In the genomic region with DNA sequence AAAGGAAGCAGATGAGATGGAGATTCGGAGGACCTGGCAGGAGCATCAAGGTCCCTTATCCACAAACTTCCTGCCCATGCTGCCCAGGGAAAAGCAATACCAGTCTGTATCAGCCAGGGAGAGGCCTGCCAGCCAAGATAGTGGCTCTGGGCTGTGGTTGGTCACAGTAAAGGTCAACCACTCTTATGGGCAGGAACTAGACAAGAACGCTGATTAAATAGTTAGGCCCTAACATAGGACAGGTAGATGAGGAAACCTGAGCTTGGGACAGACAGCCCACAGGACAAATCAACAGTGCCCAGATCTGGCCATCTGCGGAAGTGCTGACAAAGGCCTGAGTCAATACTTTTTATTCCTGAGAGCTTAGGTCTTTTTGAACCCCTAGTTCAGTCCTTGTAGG, we compare ENCODE assay signal across 13 cellular contexts. TPM values are rescaled to one million over a fixed set of nuclear protein-coding genes. Genes with fewer than 3 reads are reported as not detected.
A peak's percentile ranks its signal among the peaks of the same experiment; 100 is the strongest.
DNase-seq lines count a peak whose midpoint lies in the region; ATAC-seq, FAIRE-seq and TF ChIP-seq lines count a peak whose summit lies in the region.
"Had no signal": no experiment of that assay in that cellular context is flagged by ENCODE, and none has a peak within 500 bp of the region (broad histone marks: within the 10 kb centered on the region; RNA-seq: fewer than 3 reads in every experiment).

No MANE protein-coding gene starts in this region.

- peaks cover 19% of the 10 kb centered on the region for H3F3A ChIP-seq in MM.1S (ENCODE audit: insufficient read depth, low read length)

- H3K9me3 Mint-ChIP-seq in MCF 10A (ENCODE audit: unreplicated experiment): no peaks in the 10 kb centered on the region
- H3K9me3 Mint-ChIP-seq in effector memory CD8-positive, alpha-beta T cell: no peaks in the 10 kb centered on the region
- H3K9me3 Mint-ChIP-seq: IgD-negative memory B cell had no signal

- dilution Hi-C loops in mammary epithelial cell (cut with HindIII; ENCODE audit: low sequenced_read_pairs): no loop called here

- H3K4me1 ChIP-seq in mammary epithelial cell (ENCODE audit: insufficient read depth, low read length): peaks cover 34% of the 10 kb centered on the region
- H3K4me1 ChIP-seq in MM.1S (ENCODE audit: low read length): peaks cover 31% of the 10 kb centered on the region
- peaks cover 10 to 40% of the 10 kb centered on the region in 2 experiments; a peak in 4 of 5 replicates for H3K4me1 ChIP-seq in K562 (replicated peaks in 1 of 2; ENCODE audit: control insufficient read depth in 2 of 2, insufficient read depth in 2 of 2, low read length in 2 of 2)
- H3K4me1 ChIP-seq in pancreas: no peaks in the 10 kb centered on the region

- FAIRE-seq in K562 (lab: Jason Lieb, UNC) (peak; percentile 81), pancreas (lab: Jason Lieb, UNC) (no peak)

- no peak for TF ChIP-seq POLR2A in K562 (conservative IDR thresholded peaks at IDR 0.05)

- H3K4me3 ChIP-seq in mammary epithelial cell (replicated peaks in 1 of 3; ENCODE audit: insufficient read depth in 1 of 3, low read depth in 2 of 3, low read length in 3 of 3) (no peak overlapping the region), MM.1S (ENCODE audit: low read length) (no peak overlapping the region), K562 (no peak overlapping the region), pancreas (no peak overlapping the region)
- H3K4me3 ChIP-seq: BLaER1 treated with 17β-estradiol and CSF1 and Interleukin-3, amounts not matched to agents 10 nM and 100 nM had no signal

- H3K4me2 ChIP-seq in mammary epithelial cell (ENCODE audit: insufficient read depth, low read depth, low read length) (no peak overlapping the region), MM.1S (ENCODE audit: low read depth, low read length) (peak overlapping the region; percentile 31; the same call in 1 of the 2 replicates), K562 (ENCODE audit: insufficient read depth, low read length) (peak overlapping the region; percentile 62)
- H3K4me2 ChIP-seq: BLaER1 treated with 17β-estradiol and CSF1 and Interleukin-3, amounts not matched to agents 10 nM and 100 nM had no signal

- in situ Hi-C loops in mammary epithelial cell (cut with MboI; ENCODE audit: low sequenced_read_pairs in 2 of 2): no loop called here
- in situ Hi-C loops in K562 (cut with MboI): no loop called here

- H3K27me3 Mint-ChIP-seq in MCF 10A (ENCODE audit: insufficient read depth, unreplicated experiment): no peaks in the 10 kb centered on the region
- no peaks in the 10 kb centered on the region for H3K27me3 Mint-ChIP-seq in effector memory CD8-positive, alpha-beta T cell

- H2AFZ ChIP-seq in mammary epithelial cell (ENCODE audit: low read depth, low read length) (no peak overlapping the region), MM.1S (ENCODE audit: low read length) (peak overlapping the region; percentile 1; the same call in 1 of the 2 replicates), K562 (ENCODE audit: low read depth, low read length) (0 out of 2 replicates have a peak overlapping the region, but pooled peaks have one; percentile 23)

- H3K36me3 ChIP-seq in mammary epithelial cell (ENCODE audit: insufficient read depth, low read length) (peaks cover 2% of the 10 kb centered on the region), MM.1S (replicated peaks; ENCODE audit: insufficient read depth, low read length) (no peaks in the 10 kb centered on the region), K562 (ENCODE audit: control insufficient read depth, insufficient read depth, low read length) (peaks cover 2% of the 10 kb centered on the region; the same call in 2 of the 3 replicates), pancreas (no peaks in the 10 kb centered on the region)
- H3K36me3 ChIP-seq: BLaER1 treated with 17β-estradiol and CSF1 and Interleukin-3, amounts not matched to agents 10 nM and 100 nM had no signal

- CTCF ChIA-PET in MCF 10A (lab: Yijun Ruan, JAX): interaction anchor here (0.6 to 1.9 kb wide), 3 partner anchors 12 to 409 kb away, joined by 3 to 10 read pairs (median 3); no protein-coding TSS in a partner anchor
- CTCF ChIA-PET in mammary epithelial cell (lab: Charles Lee; ENCODE audit: low non-redundant PET): no interaction called here
- CTCF ChIA-PET in K562 (lab: Yijun Ruan, JAX; ENCODE audit: low intra/inter-chr PET ratio): no interaction called here

- no peak for TF ChIP-seq RAD21 in K562 (CRISPR knock-in tag; conservative IDR thresholded peaks at IDR 0.05 in 1 of 2, IDR thresholded peaks at IDR 0.05 in 1 of 2)

- peak overlapping the region; percentile 27 for H3K27ac Mint-ChIP-seq in MCF 10A (ENCODE audit: low read depth, unreplicated experiment)
- H3K27ac Mint-ChIP-seq in effector memory CD8-positive, alpha-beta T cell: peak overlapping the region in 1 of 2 donors; percentile 3
- H3K27ac Mint-ChIP-seq: IgD-negative memory B cell had no signal

- H3K9ac ChIP-seq in mammary epithelial cell (ENCODE audit: insufficient read depth, low read length) (no peak overlapping the region), MM.1S (ENCODE audit: low read length) (no peak overlapping the region), K562 (ENCODE audit: insufficient read depth in 1 of 2, low read depth in 2 of 2, low read length in 2 of 2) (peak overlapping the region; percentile 14 to 35; a peak in 2 of 4 replicates)
- H3K9ac ChIP-seq: BLaER1 treated with 17β-estradiol and CSF1 and Interleukin-3, amounts not matched to agents 10 nM and 100 nM had no signal

- ATAC-seq in K562 (peak; percentile 25), pancreas (peak; percentile 27 to 53 (median 37)), GM18858 (IDR thresholded peaks at IDR 0.05; ENCODE audit: unreplicated experiment) (no peak)
- no peak for ATAC-seq in effector memory CD8-positive, alpha-beta T cell (replicated peaks)

- H3K79me2 ChIP-seq in mammary epithelial cell (ENCODE audit: insufficient read depth, low read length) (peaks cover 64% of the 10 kb centered on the region), MM.1S (ENCODE audit: low read length) (no peaks in the 10 kb centered on the region; the same call in 1 of the 2 replicates), K562 (ENCODE audit: control insufficient read depth, insufficient read depth, low read length) (peaks cover 49% of the 10 kb centered on the region)

- TF ChIP-seq CTCF in MCF 10A (IDR thresholded peaks at IDR 0.05; ENCODE audit: unreplicated experiment) (no peak), mammary epithelial cell (conservative IDR thresholded peaks at IDR 0.05 in 1 of 2, IDR thresholded peaks at IDR 0.05 in 1 of 2; ENCODE audit: extremely low read depth in 1 of 2, insufficient read depth in 1 of 2, low read depth in 1 of 2, low read length in 2 of 2) (no peak), MM.1S (IDR thresholded peaks at IDR 0.05; ENCODE audit: low read length) (no peak), K562 (IDR thresholded peaks at IDR 0.05 in 2 of 3, conservative IDR thresholded peaks at IDR 0.05 in 1 of 3; ENCODE audit: insufficient read depth in 2 of 3, low read depth in 1 of 3, low read length in 3 of 3) (peak in 1 of 3 experiments; percentile 15; a peak in 1 of 6 replicates), pancreas (IDR thresholded peaks at IDR 0.05) (no peak)

- no peak for DNase-seq in MCF 10A (ENCODE audit: unreplicated experiment)
- DNase-seq in mammary epithelial cell: no peak
- DNase-seq in MM.1S: peak; percentile 61
- peak in 2 of 4 experiments; percentile 30 to 45 for DNase-seq in K562 (ENCODE audit: extremely low read depth in 1 of 4, low spot score in 3 of 4)
- no peak for DNase-seq in pancreas
- DNase-seq in activated CD4-positive, alpha-beta T cell treated with anti-CD3 and anti-CD28 coated beads, Interleukin-2, amount 50 U/mL, for 1 hour: no peak
- no peak for DNase-seq in effector memory CD8-positive, alpha-beta T cell
- DNase-seq: 8988T, NCI-H1048, Right ventricle myocardium superior had no signal

- POLR2A ChIA-PET in MCF 10A (lab: Yijun Ruan, JAX): interaction anchor here (0.7 to 2.2 kb wide), 6 partner anchors 8 to 139 kb away, joined by 3 to 8 read pairs (median 4); a partner anchor contains a TSS
- POLR2A ChIA-PET in K562 (lab: Yijun Ruan, JAX): interaction anchor here (0.6 to 1.6 kb wide), 4 partner anchors 10 to 109 kb away, joined by 3 to 4 read pairs (median 4); no protein-coding TSS in a partner anchor

- WGBS in mammary epithelial cell (ENCODE audit: low coverage, missing lambda C conversion rate): 94% methylated on average over 3 of the region's 3 CpGs
- whole genome bisulfite sequencing in K562 (ENCODE audit: insufficient coverage, low coverage, missing lambda C conversion rate): 47% methylated on average over 3 of the region's 3 CpGs
- 55 to 70% methylated on average over 3 of the region's 3 CpGs for WGBS in pancreas, 2 donors

- no peaks in the 10 kb centered on the region for H3K27me3 ChIP-seq in mammary epithelial cell (ENCODE audit: insufficient read depth, low read length)
- no peaks in the 10 kb centered on the region for H3K27me3 ChIP-seq in MM.1S (replicated peaks; ENCODE audit: insufficient read depth, low read length)
- H3K27me3 ChIP-seq in K562 (ENCODE audit: control insufficient read depth in 2 of 2, insufficient read depth in 2 of 2, low read length in 2 of 2): no peaks in the 10 kb centered on the region
- H3K27me3 ChIP-seq in pancreas: no peaks in the 10 kb centered on the region
- H3K27me3 ChIP-seq: BLaER1 treated with 17β-estradiol and CSF1 and Interleukin-3, amounts not matched to agents 10 nM and 100 nM had no signal

- no peaks in the 10 kb centered on the region for H3K9me1 ChIP-seq in K562 (ENCODE audit: control insufficient read depth, insufficient read depth, low read length)

- intact Hi-C loops in MCF 10A (cut with micrococcal nuclease) (no loop called here), mammary epithelial cell (cut with micrococcal nuclease) (loop anchor here (10.0 kb wide), 1 partner anchor 57 kb away; no protein-coding TSS in a partner anchor), K562 (cut with micrococcal nuclease) (no loop called here), pancreas (cut with DNase I) (no loop called here)

- peaks cover 11% of the 10 kb centered on the region for H3K4me1 Mint-ChIP-seq in MCF 10A (ENCODE audit: insufficient read depth, unreplicated experiment)
- H3K4me1 Mint-ChIP-seq in effector memory CD8-positive, alpha-beta T cell (ENCODE audit: low read depth in 2 of 2): peaks cover 1 to 10% of the 10 kb centered on the region in 2 donors
- H3K4me1 Mint-ChIP-seq: IgD-negative memory B cell had no signal

- no peaks in the 10 kb centered on the region for H3K9me2 ChIP-seq in MM.1S (replicated peaks; ENCODE audit: insufficient read depth, low read length)

- TF ChIP-seq EP300 in K562 (IDR thresholded peaks at IDR 0.05; ENCODE audit: low read length): no peak

- no peak overlapping the region for H3K27ac ChIP-seq in mammary epithelial cell (ENCODE audit: insufficient read depth, low read depth, low read length)
- peak overlapping the region; percentile 76; the same call in 1 of the 2 replicates for H3K27ac ChIP-seq in MM.1S (ENCODE audit: low read length)
- peak overlapping the region; percentile 96 for H3K27ac ChIP-seq in K562 (ENCODE audit: extremely low read depth, low read depth, low read length)
- H3K27ac ChIP-seq in pancreas: no peak overlapping the region
- H3K27ac ChIP-seq: BLaER1 treated with 17β-estradiol and CSF1 and Interleukin-3, amounts not matched to agents 10 nM and 100 nM had no signal

- H3K4me3 Mint-ChIP-seq in MCF 10A (ENCODE audit: unreplicated experiment): no peak overlapping the region
- H3K4me3 Mint-ChIP-seq in effector memory CD8-positive, alpha-beta T cell: no peak overlapping the region
- H3K4me3 Mint-ChIP-seq: IgD-negative memory B cell had no signal

- peaks cover 13% of the 10 kb centered on the region for H3K36me3 Mint-ChIP-seq in MCF 10A (ENCODE audit: insufficient read depth, unreplicated experiment)
- no peaks in the 10 kb centered on the region for H3K36me3 Mint-ChIP-seq in effector memory CD8-positive, alpha-beta T cell (ENCODE audit: insufficient read depth)
- H3K36me3 Mint-ChIP-seq: IgD-negative memory B cell had no signal

- H3K9me3 ChIP-seq in mammary epithelial cell (replicated peaks; ENCODE audit: insufficient read depth, low read length) (no peaks in the 10 kb centered on the region), MM.1S (replicated peaks; ENCODE audit: insufficient read depth, low read length) (no peaks in the 10 kb centered on the region), K562 (replicated peaks; ENCODE audit: control insufficient read depth, insufficient read depth, low read depth, low read length) (no peaks in the 10 kb centered on the region), pancreas (no peaks in the 10 kb centered on the region)
- H3K9me3 ChIP-seq: BLaER1 treated with 17β-estradiol and CSF1 and Interleukin-3, amounts not matched to agents 10 nM and 100 nM had no signal

- H4K20me1 ChIP-seq in mammary epithelial cell (ENCODE audit: insufficient read depth, low read length) (no peaks in the 10 kb centered on the region), MM.1S (ENCODE audit: insufficient read depth, low read length) (no peaks in the 10 kb centered on the region), K562 (replicated peaks; ENCODE audit: control insufficient read depth, insufficient read depth, low read length) (no peaks in the 10 kb centered on the region)
- H4K20me1 ChIP-seq: BLaER1 treated with 17β-estradiol and CSF1 and Interleukin-3, amounts not matched to agents 10 nM and 100 nM had no signal

- BruUV-seq in MCF 10A (replicated peaks; lab: Mats Ljungman, UMichigan): no TSS peak
- no TSS peak for BruUV-seq in mammary epithelial cell (replicated peaks; lab: Mats Ljungman, UMichigan)
- no TSS peak for BruUV-seq in K562 (replicated peaks; lab: Mats Ljungman, UMichigan)

RNA-seq across cellular contexts. Expression of a gene that starts 10.7 kb away (rescaled TPM):
- total RNA-seq in MCF 10A (2022) (27.8 and 27.9 TPM in 2 replicates), mammary epithelial cell (10 to 100 TPM; 33.2 to 33.7 TPM), K562 (2014; rRNA removed) (17.0 and 21.2 TPM in 2 replicates), K562 (2014; rRNA removed; fragmentation: Illumina TruSeq; extraction: Trizol) (35.8 and 38.5 TPM in 2 replicates), K562 (2015; rRNA removed; fragmentation: Illumina TruSeq; extraction: Trizol) (26.8 and 29.3 TPM in 2 replicates), K562 (2021) (25.2 and 25.6 TPM in 2 replicates), pancreas (1 to 10 TPM; 2.0 to 8.5 (median 2.4) TPM)
- polyA plus RNA-seq in mammary epithelial cell (27.2 TPM), K562 (2011; rRNA removed) (25.5 and 33.6 TPM in 2 replicates), K562 (2014; fragmentation: Illumina TruSeq; extraction: Trizol) (35.6 and 45.7 TPM in 2 replicates), K562 (2014; fragmentation: Nextera tagmentation; extraction: Ambion mirVana) (10 to 100 TPM; 14.0 to 25.2 TPM), K562 (2014; rRNA removed) (27.1 and 33.4 TPM in 2 replicates), pancreas (1 to 10 TPM; 2.3 to 3.0 TPM)
- polyA minus RNA-seq in mammary epithelial cell: 21.2 TPM
- total RNA-seq in K562 (2011; cell fraction: chromatin; rRNA removed; ENCODE audit: low replicate concordance): 17.8 and 49.9 TPM in 2 replicates
- total RNA-seq in K562 (2011; cell fraction: nucleolus; rRNA removed): 10.8 and 12.1 TPM in 2 replicates
- 23.0 and 26.0 TPM in 2 replicates for total RNA-seq in K562 (2011; cell fraction: nucleoplasm; rRNA removed)
- 14.6 and 20.0 TPM in 2 replicates for polyA plus RNA-seq in K562 (2011; cell fraction: cytosol; rRNA removed)
- 10.5 and 14.2 TPM in 2 replicates for polyA plus RNA-seq in K562 (2011; cell fraction: nucleus; rRNA removed)
- polyA plus RNA-seq in K562 (2012): 18.5 and 21.1 TPM in 2 replicates
- 24.4 and 27.2 TPM in 2 replicates for polyA minus RNA-seq in K562 (2011; rRNA and poly(A)+ RNA removed)
- 14.7 and 15.7 TPM in 2 replicates for polyA minus RNA-seq in K562 (2011; cell fraction: cytosol; rRNA and poly(A)+ RNA removed)
- 7.4 and 11.4 TPM in 2 replicates for polyA minus RNA-seq in K562 (2011; cell fraction: nucleus; rRNA and poly(A)+ RNA removed)

RNA-seq across cellular contexts. Expression of a gene that starts 36.7 kb away (rescaled TPM):
- total RNA-seq in MCF 10A (2022) (363 and 458 TPM in 2 replicates), mammary epithelial cell (100 to 1,000 TPM; 345 to 516 TPM), K562 (2014; rRNA removed) (359 and 377 TPM in 2 replicates), K562 (2014; rRNA removed; fragmentation: Illumina TruSeq; extraction: Trizol) (517 and 529 TPM in 2 replicates), K562 (2015; rRNA removed; fragmentation: Illumina TruSeq; extraction: Trizol) (480 and 490 TPM in 2 replicates), K562 (2021) (401 and 403 TPM in 2 replicates), pancreas (100 to 1,000 TPM; 152 to 223 (median 203) TPM)
- polyA plus RNA-seq in mammary epithelial cell (569 TPM), K562 (2011; rRNA removed) (456 and 553 TPM in 2 replicates), K562 (2014; fragmentation: Illumina TruSeq; extraction: Trizol) (396 and 436 TPM in 2 replicates), K562 (2014; fragmentation: Nextera tagmentation; extraction: Ambion mirVana) (100 to 1,000 TPM; 690 to 762 TPM), K562 (2014; rRNA removed) (443 and 471 TPM in 2 replicates), pancreas (100 to 1,000 TPM in 1 of 2 donors, 10 to 100 TPM in 1; 89.3 to 197 TPM)
- 555 TPM for polyA minus RNA-seq in mammary epithelial cell
- 237 and 420 TPM in 2 replicates for total RNA-seq in K562 (2011; cell fraction: chromatin; rRNA removed; ENCODE audit: low replicate concordance)
- total RNA-seq in K562 (2011; cell fraction: nucleolus; rRNA removed): 160 and 177 TPM in 2 replicates
- 216 and 234 TPM in 2 replicates for total RNA-seq in K562 (2011; cell fraction: nucleoplasm; rRNA removed)
- polyA plus RNA-seq in K562 (2011; cell fraction: cytosol; rRNA removed): 493 and 750 TPM in 2 replicates
- polyA plus RNA-seq in K562 (2011; cell fraction: nucleus; rRNA removed): 217 and 371 TPM in 2 replicates
- 313 and 360 TPM in 2 replicates for polyA plus RNA-seq in K562 (2012)
- polyA minus RNA-seq in K562 (2011; rRNA and poly(A)+ RNA removed): 905 and 982 TPM in 2 replicates
- 286 and 314 TPM in 2 replicates for polyA minus RNA-seq in K562 (2011; cell fraction: cytosol; rRNA and poly(A)+ RNA removed)
- polyA minus RNA-seq in K562 (2011; cell fraction: nucleus; rRNA and poly(A)+ RNA removed): 57.6 and 119 TPM in 2 replicates

RNA-seq across cellular contexts. Expression of a gene that starts 42.8 kb away (rescaled TPM):
- 14.9 and 21.6 TPM in 2 replicates for total RNA-seq in MCF 10A (2022)
- total RNA-seq in mammary epithelial cell: 10 to 100 TPM; 12.3 to 26.3 TPM
- polyA plus RNA-seq in mammary epithelial cell: 47.8 TPM
- polyA minus RNA-seq in mammary epithelial cell: 25.0 TPM
- total RNA-seq in K562 (2011; cell fraction: chromatin; rRNA removed; ENCODE audit: low replicate concordance): 9.9 and 13.3 TPM in 2 replicates
- 5.2 and 6.1 TPM in 2 replicates for total RNA-seq in K562 (2011; cell fraction: nucleolus; rRNA removed)
- 8.0 and 14.1 TPM in 2 replicates for total RNA-seq in K562 (2011; cell fraction: nucleoplasm; rRNA removed)
- 42.0 and 55.6 TPM in 2 replicates for total RNA-seq in K562 (2014; rRNA removed)
- 70.0 and 81.9 TPM in 2 replicates for total RNA-seq in K562 (2014; rRNA removed; fragmentation: Illumina TruSeq; extraction: Trizol)
- total RNA-seq in K562 (2015; rRNA removed; fragmentation: Illumina TruSeq; extraction: Trizol): 52.4 and 59.7 TPM in 2 replicates
- 45.6 and 51.1 TPM in 2 replicates for total RNA-seq in K562 (2021)
- polyA plus RNA-seq in K562 (2011; rRNA removed): 63.4 and 76.3 TPM in 2 replicates
- 37.3 and 51.8 TPM in 2 replicates for polyA plus RNA-seq in K562 (2011; cell fraction: cytosol; rRNA removed)
- 14.8 and 22.3 TPM in 2 replicates for polyA plus RNA-seq in K562 (2011; cell fraction: nucleus; rRNA removed)
- 57.5 and 62.5 TPM in 2 replicates for polyA plus RNA-seq in K562 (2012)
- polyA plus RNA-seq in K562 (2014; fragmentation: Illumina TruSeq; extraction: Trizol): 77.7 and 83.2 TPM in 2 replicates
- polyA plus RNA-seq in K562 (2014; fragmentation: Nextera tagmentation; extraction: Ambion mirVana): 100 to 1,000 TPM; 131 to 135 TPM
- 59.1 and 77.2 TPM in 2 replicates for polyA plus RNA-seq in K562 (2014; rRNA removed)
- 22.1 and 24.4 TPM in 2 replicates for polyA minus RNA-seq in K562 (2011; rRNA and poly(A)+ RNA removed)
- 23.8 and 28.5 TPM in 2 replicates for polyA minus RNA-seq in K562 (2011; cell fraction: cytosol; rRNA and poly(A)+ RNA removed)
- 6.6 and 9.1 TPM in 2 replicates for polyA minus RNA-seq in K562 (2011; cell fraction: nucleus; rRNA and poly(A)+ RNA removed)
- 1 to 10 TPM; 4.6 to 10.0 (median 7.6) TPM for total RNA-seq in pancreas
- 10 to 100 TPM in 1 of 2 donors, 1 to 10 TPM in 1; 9.6 to 10.9 TPM for polyA plus RNA-seq in pancreas

Comparison
In these comparisons a context has a peak if more than half of its experiments do, and no peak if none do; other contexts are left out.
1. H3K27ac ChIP-seq: peak in MM.1S (single experiment) and K562 (single experiment); none in mammary epithelial cell (single experiment) and pancreas (0 of 4).
2. H3K9ac ChIP-seq: peak in K562 (2 of 2); none in mammary epithelial cell (single experiment) and MM.1S (single experiment).
3. ATAC-seq: peak in K562 (single experiment) and pancreas (4 of 4); none in effector memory CD8-positive, alpha-beta T cell (single experiment) and GM18858 (single experiment).